ENCODE assay signal across 8 cellular contexts in genomic region chr5:73792687-73793320, GRCh38.
DNase-seq lines count a peak whose midpoint lies in the region; ATAC-seq, FAIRE-seq and TF ChIP-seq lines count a peak whose summit lies in the region.

No MANE protein-coding gene starts in this region.

- peak; percentile 12 for FAIRE-seq in endometrium (lab: Jason Lieb, UNC)

- DNase-seq in GM10248 (ENCODE audit: extremely low spot score) (peak; percentile 56), NCI-H774 (lab: John Stamatoyannopoulos, UW) (peak; percentile 57), mucosa of gallbladder (ENCODE audit: low spot score) (peak; percentile 76)
- peak; percentile 86 for DNase-seq in activated CD8-positive, alpha-beta memory T cell treated with anti-CD3 and anti-CD28 coated beads for 24 hours
- DNase-seq in stimulated activated effector memory CD8-positive, alpha-beta T cell treated with anti-CD3 and anti-CD28 coated beads, Interleukin-12 subunit alpha, Interleukin-12 subunit beta, amount 100 ng/mL, for 72 hours (ENCODE audit: low spot score in 2 of 2) = peak; percentile 49 to 82

- H3K9me3 Mint-ChIP-seq in stimulated activated effector memory CD8-positive, alpha-beta T cell treated with anti-CD3 and anti-CD28 coated beads, Interleukin-12 subunit alpha, Interleukin-12 subunit beta, amount 100 ng/mL, for 72 hours = no peaks in the 10 kb centered on the region

- no peaks in the 10 kb centered on the region for H3K36me3 Mint-ChIP-seq in stimulated activated effector memory CD8-positive, alpha-beta T cell treated with anti-CD3 and anti-CD28 coated beads, Interleukin-12 subunit alpha, Interleukin-12 subunit beta, amount 100 ng/mL, for 72 hours

- H3K4me1 Mint-ChIP-seq in stimulated activated effector memory CD8-positive, alpha-beta T cell treated with anti-CD3 and anti-CD28 coated beads, Interleukin-12 subunit alpha, Interleukin-12 subunit beta, amount 100 ng/mL, for 72 hours = peaks cover 7% of the 10 kb centered on the region

- no peak overlapping the region for H3K27ac Mint-ChIP-seq in stimulated activated effector memory CD8-positive, alpha-beta T cell treated with anti-CD3 and anti-CD28 coated beads, Interleukin-12 subunit alpha, Interleukin-12 subunit beta, amount 100 ng/mL, for 72 hours

- ATAC-seq in HG02973 (IDR thresholded peaks at IDR 0.05; ENCODE audit: unreplicated experiment) (peak; percentile 57), GM21528 (IDR thresholded peaks at IDR 0.05; ENCODE audit: low FRiP score, unreplicated experiment) (no peak)
- ATAC-seq in stimulated activated effector memory CD8-positive, alpha-beta T cell treated with anti-CD3 and anti-CD28 coated beads, Interleukin-12 subunit alpha, Interleukin-12 subunit beta, amount 100 ng/mL, for 72 hours = peak; percentile 74

- TF ChIP-seq CTCF in GM10248 (IDR thresholded peaks at IDR 0.05; ENCODE audit: control extremely low read depth, extremely low read depth, low read depth, missing control alignments) = peak; percentile 93

- POLR2A ChIA-PET in GM10248 (lab: Yijun Ruan, JAX) = no interaction called here

- CTCF ChIA-PET in GM10248 (lab: Yijun Ruan, JAX) = interaction anchor here (0.7 to 11.4 kb wide), 48 partner anchors 9 to 1292 kb away, joined by 3 to 341 read pairs (median 4); no protein-coding TSS in a partner anchor

- no peak overlapping the region for H3K4me3 Mint-ChIP-seq in stimulated activated effector memory CD8-positive, alpha-beta T cell treated with anti-CD3 and anti-CD28 coated beads, Interleukin-12 subunit alpha, Interleukin-12 subunit beta, amount 100 ng/mL, for 72 hours
